8 cellular contexts compared by ENCODE assay signal in the genomic region with DNA sequence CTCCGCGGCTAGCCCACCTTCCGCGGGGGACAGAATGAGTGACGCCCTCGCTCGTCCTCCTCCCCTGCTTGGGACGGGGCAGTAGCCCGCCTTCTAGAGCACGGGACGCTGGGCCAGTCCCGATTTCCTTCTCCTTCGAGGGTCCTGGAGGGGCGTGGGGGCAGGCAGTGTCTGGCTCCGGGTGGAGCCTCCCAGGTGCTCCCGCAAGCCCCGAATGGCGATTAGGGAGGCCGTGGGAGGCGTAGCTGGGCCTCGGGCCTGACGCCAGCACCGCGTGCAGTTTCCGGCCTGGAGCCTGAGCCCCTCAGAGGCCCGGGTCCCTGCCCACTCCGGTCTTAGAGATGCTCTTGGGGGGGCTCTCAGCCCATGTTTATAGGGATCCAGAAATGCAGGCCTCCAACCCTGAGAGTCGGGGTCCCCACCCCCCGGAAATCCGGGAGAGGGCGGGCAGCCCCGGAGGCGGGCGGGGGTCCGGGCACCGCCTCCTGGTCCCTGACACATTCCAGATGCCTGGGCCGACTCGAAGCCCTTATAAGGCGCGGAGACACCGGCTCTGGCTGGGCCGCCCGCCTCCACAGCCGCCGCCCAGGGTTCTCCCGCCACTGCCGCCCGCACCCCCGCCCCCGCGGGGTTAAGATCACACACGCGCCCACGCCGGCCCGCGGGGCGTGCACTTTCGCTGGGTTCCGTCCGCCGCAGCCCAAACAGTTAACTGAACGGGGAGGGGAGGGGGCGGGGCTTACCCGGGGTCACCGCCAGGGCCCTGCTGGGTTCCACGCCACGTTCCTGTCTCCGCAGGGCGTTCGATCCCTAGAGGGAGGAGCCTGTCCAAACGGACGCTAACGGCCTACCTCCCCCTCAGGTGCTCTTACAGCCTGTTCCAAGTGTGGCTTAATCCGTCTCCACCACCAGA. TPM values are rescaled to one million over a fixed set of nuclear protein-coding genes. Genes with fewer than 3 reads are reported as not detected.
DNase-seq lines count a peak whose midpoint lies in the region; ATAC-seq and TF ChIP-seq lines count a peak whose summit lies in the region.

No MANE protein-coding gene starts in this region.

- DNase-seq in GM10248 (ENCODE audit: extremely low spot score) (peak; percentile 84), PC-9 (peak; percentile 80 to 94)
- peak; percentile 80 for DNase-seq in activated T-cell treated with anti-CD3 and anti-CD28 coated beads, Interleukin-2, amount 50 U/mL, for 4 hours
- DNase-seq in stimulated activated CD8-positive, alpha-beta memory T cell treated with anti-CD3 and anti-CD28 coated beads, Interleukin-7, amount 100 ng/mL, for 1 hour (ENCODE audit: low read depth in 2 of 2) = peak; percentile 72 to 78

- peak overlapping the region; percentile 91 for H3K4me3 Mint-ChIP-seq in activated T-cell treated with anti-CD3 and anti-CD28 coated beads, Interleukin-2, amount 50 U/mL, for 4 hours

- POLR2A ChIA-PET in GM10248 (lab: Yijun Ruan, JAX) = interaction anchor here (1.6 to 2.1 kb wide), 2 partner anchors 8 to 268 kb away, joined by 5 to 9 read pairs; a partner anchor contains a TSS
- POLR2A ChIA-PET in PC-9 (lab: Charles Lee; ENCODE audit: unreplicated experiment) = interaction anchor here (0.5 to 3.5 kb wide), 9 partner anchors 10 to 321 kb away, joined by 3 to 49 read pairs (median 3); a partner anchor contains a TSS

- H3K9me3 ChIP-seq in PC-9 (ENCODE audit: insufficient read depth, low read depth) (no peaks in the 10 kb centered on the region), esophagus (ENCODE audit: control insufficient read depth in 2 of 2, insufficient read depth in 1 of 2, low read depth in 1 of 2, low read length in 1 of 2) (no peaks in the 10 kb centered on the region), muscle layer of duodenum (ENCODE audit: control insufficient read depth in 1 of 2, low read length in 2 of 2) (no peaks in the 10 kb centered on the region)

- ATAC-seq in HG02973 (IDR thresholded peaks at IDR 0.05; ENCODE audit: unreplicated experiment) (peak; percentile 44), GM19324 (IDR thresholded peaks at IDR 0.05; ENCODE audit: low FRiP score, unreplicated experiment) (no peak)
- ATAC-seq in activated T-cell treated with anti-CD3 and anti-CD28 coated beads, Interleukin-2, amount 50 U/mL, for 4 hours = peak; percentile 45 to 51

- TF ChIP-seq CTCF in GM10248 (IDR thresholded peaks at IDR 0.05; ENCODE audit: control extremely low read depth, extremely low read depth, low read depth, missing control alignments) (no peak), PC-9 (conservative IDR thresholded peaks at IDR 0.05) (peak; percentile 30; the same call in 1 of the 2 replicates)

- no peaks in the 10 kb centered on the region for H3K27me3 ChIP-seq in PC-9 (ENCODE audit: insufficient read depth, low read depth)
- no peaks in the 10 kb centered on the region for H3K27me3 ChIP-seq in esophagus (ENCODE audit: control insufficient read depth in 1 of 2, insufficient read depth in 2 of 2, low read length in 2 of 2)
- H3K27me3 ChIP-seq in muscle layer of duodenum (ENCODE audit: low read depth, low read length) = no peaks in the 10 kb centered on the region

- peaks cover 59% of the 10 kb centered on the region for H3F3A ChIP-seq in PC-9 (ENCODE audit: insufficient read depth, low read depth)

- BruUV-seq in PC-9 (replicated peaks; lab: Mats Ljungman, UMichigan) = no TSS peak

- no peaks in the 10 kb centered on the region for H3K27me3 Mint-ChIP-seq in activated T-cell treated with anti-CD3 and anti-CD28 coated beads, Interleukin-2, amount 50 U/mL, for 4 hours (ENCODE audit: low read depth)

- H3K4me1 ChIP-seq in PC-9 (replicated peaks; ENCODE audit: insufficient read depth) (peaks cover 24% of the 10 kb centered on the region), esophagus (ENCODE audit: control insufficient read depth in 2 of 2, insufficient read depth in 2 of 2, low read length in 1 of 2) (peaks cover 0 to 5% of the 10 kb centered on the region in 2 donors), muscle layer of duodenum (ENCODE audit: control insufficient read depth in 1 of 2, insufficient read depth in 2 of 2, low read length in 2 of 2) (peaks cover 6 to 57% of the 10 kb centered on the region in 2 donors)

- peaks cover 45% of the 10 kb centered on the region for H3K79me2 ChIP-seq in PC-9 (ENCODE audit: low read depth)

- H3K4me2 ChIP-seq in PC-9 = peak overlapping the region; percentile 93

- WGBS in esophagus, 2 donors = 0 to 1% methylated on average over 51 to 75 of the region's 75 CpGs

- H3K36me3 ChIP-seq in PC-9 (ENCODE audit: low read depth) (peaks cover 23% of the 10 kb centered on the region), esophagus (ENCODE audit: control insufficient read depth in 2 of 2, insufficient read depth in 2 of 2, low read length in 1 of 2) (peaks cover 0 to 6% of the 10 kb centered on the region in 2 donors), muscle layer of duodenum (ENCODE audit: control insufficient read depth in 1 of 2, insufficient read depth in 2 of 2, low read length in 2 of 2) (peaks cover 14 to 32% of the 10 kb centered on the region in 2 donors)

- H3K9me2 ChIP-seq in PC-9 (ENCODE audit: insufficient read depth) = no peaks in the 10 kb centered on the region

- H3K4me3 ChIP-seq in PC-9 = peak overlapping the region; percentile 92
- peak overlapping the region; percentile 57 to 66 for H3K4me3 ChIP-seq in esophagus (ENCODE audit: low read depth in 1 of 2, low read length in 2 of 2)
- H3K4me3 ChIP-seq in muscle layer of duodenum (ENCODE audit: low read depth in 1 of 2, low read length in 2 of 2) = peak overlapping the region; percentile 96 to 97

- CTCF ChIA-PET in GM10248 (lab: Yijun Ruan, JAX) = no interaction called here
- CTCF ChIA-PET in PC-9 (lab: Charles Lee) = interaction anchor here (1.0 kb wide), 1 partner anchor 28 kb away, joined by 4 read pairs; no protein-coding TSS in a partner anchor

- peaks cover 6% of the 10 kb centered on the region; the same call in 1 of the 2 replicates for H4K20me1 ChIP-seq in PC-9 (ENCODE audit: insufficient read depth)

- peak overlapping the region; percentile 70 for H2AFZ ChIP-seq in PC-9

- H3K4me1 Mint-ChIP-seq in activated T-cell treated with anti-CD3 and anti-CD28 coated beads, Interleukin-2, amount 50 U/mL, for 4 hours (ENCODE audit: low read depth) = peaks cover 57% of the 10 kb centered on the region

- H3K9me3 Mint-ChIP-seq in activated T-cell treated with anti-CD3 and anti-CD28 coated beads, Interleukin-2, amount 50 U/mL, for 4 hours = peaks cover 2% of the 10 kb centered on the region

- intact Hi-C loops in PC-9 (cut with micrococcal nuclease; ENCODE audit: unreplicated experiment) = loop anchor here (1.0 to 5.0 kb wide), 3 partner anchors 151 to 593 kb away; a partner anchor contains a TSS

- H3K36me3 Mint-ChIP-seq in activated T-cell treated with anti-CD3 and anti-CD28 coated beads, Interleukin-2, amount 50 U/mL, for 4 hours (ENCODE audit: insufficient read depth) = peaks cover 12% of the 10 kb centered on the region

- H3K27ac ChIP-seq in PC-9 (peak overlapping the region; percentile 86), esophagus (ENCODE audit: low read depth in 2 of 2, low read length in 1 of 2) (peak overlapping the region; percentile 79 to 89), muscle layer of duodenum (ENCODE audit: low read length) (peak overlapping the region; percentile 96)

RNA-seq across cellular contexts. Expression of a gene that starts 1.5 kb away (rescaled TPM):
- total RNA-seq in PC-9 (2021) = 230 and 238 TPM in 2 replicates
- 10 to 100 TPM; 11.3 to 12.0 (median 11.6) TPM for total RNA-seq in activated T-cell treated with anti-CD3 and anti-CD28 coated beads, Interleukin-2, amount 50 U/mL, for 4 hours
- 10 to 100 TPM in 1 of 2 donors, 1 to 10 TPM in 1; 9.3 to 20.4 TPM for polyA plus RNA-seq in esophagus

RNA-seq across cellular contexts. Expression of a gene that starts 12.8 kb away (rescaled TPM):
- 5.9 TPM in 2 replicates for total RNA-seq in PC-9 (2021)
- not detected for total RNA-seq in activated T-cell treated with anti-CD3 and anti-CD28 coated beads, Interleukin-2, amount 50 U/mL, for 4 hours
- under 1 TPM in 1 of 2 donors, not detected in 1; 0.01 TPM for polyA plus RNA-seq in esophagus

RNA-seq across cellular contexts. Expression of a gene that starts 39.9 kb away (rescaled TPM):
- not detected in 2 replicates for total RNA-seq in PC-9 (2021)
- total RNA-seq in activated T-cell treated with anti-CD3 and anti-CD28 coated beads, Interleukin-2, amount 50 U/mL, for 4 hours = not detected
- polyA plus RNA-seq in esophagus = not detected

RNA-seq across cellular contexts. Expression of a gene that starts 45.0 kb away (rescaled TPM):
- total RNA-seq in PC-9 (2021) = 0.20 and 0.37 TPM in 2 replicates
- total RNA-seq in activated T-cell treated with anti-CD3 and anti-CD28 coated beads, Interleukin-2, amount 50 U/mL, for 4 hours = not detected
- polyA plus RNA-seq in esophagus = under 1 TPM; 0.01 to 0.04 TPM

Comparison
In these comparisons a context has a peak if more than half of its experiments do, and no peak if none do; other contexts are left out.
1. RNA of a gene that starts 1.5 kb away (total RNA-seq): 230 to 238 TPM in PC-9; 11.3 to 12.0 TPM in activated T-cell treated with anti-CD3 and anti-CD28 coated beads, Interleukin-2, amount 50 U/mL, for 4 hours; every median in the first group is over 10 times any median in the second.
2. Peak in every context shown above with its lines, with median percentiles within 50 percentile points of each other: DNase-seq, H3K27ac ChIP-seq and H3K4me3 ChIP-seq.